Comparison of ENCODE assay signal across 24 cellular contexts in the genomic region with DNA sequence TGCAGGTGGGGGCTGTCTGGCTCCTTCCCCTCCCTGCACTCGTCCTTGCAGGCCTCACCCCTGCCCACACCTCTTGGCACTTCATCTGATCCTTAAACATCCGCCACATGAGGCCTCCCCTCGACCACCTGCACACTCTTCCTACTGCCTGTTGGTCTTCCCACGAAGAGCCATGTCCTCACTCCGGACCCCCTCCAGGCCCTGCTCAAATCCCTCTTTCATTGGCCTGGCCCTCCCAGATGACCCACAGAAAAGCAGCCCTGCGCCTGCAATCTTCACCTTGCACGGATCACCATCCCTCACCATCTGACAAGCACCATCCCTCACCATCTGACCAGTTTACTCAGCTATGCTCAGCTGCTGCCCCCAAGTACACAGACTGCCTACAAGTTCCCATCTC.
DNase-seq lines count a peak whose midpoint lies in the region; ATAC-seq and TF ChIP-seq lines count a peak whose summit lies in the region.
"Had no signal": no experiment of that assay in that cellular context is flagged by ENCODE, and none has a peak within 500 bp of the region (broad histone marks: within the 10 kb centered on the region; RNA-seq: fewer than 3 reads in every experiment).

No MANE protein-coding gene starts in this region.

- H3K27ac Mint-ChIP-seq in activated CD8-positive, alpha-beta memory T cell treated with anti-CD3 and anti-CD28 coated beads, Interleukin-2, amount 10 ng/mL, durations not matched to agents 7 days and 5 days, result no peak overlapping the region
- H3K27ac Mint-ChIP-seq in osteocyte (ENCODE audit: unreplicated experiment), result no peak overlapping the region
- H3K27ac Mint-ChIP-seq: CD4-positive, alpha-beta T cell; CD8-positive, alpha-beta memory T cell had no signal

- peak; percentile 23 for DNase-seq in activated CD8-positive, alpha-beta memory T cell treated with anti-CD3 and anti-CD28 coated beads, Interleukin-2, amount 10 ng/mL, durations not matched to agents 7 days and 5 days
- no peak for DNase-seq in activated CD8-positive, alpha-beta memory T cell treated with anti-CD3 and anti-CD28 coated beads, Interleukin-2, amount 50 U/mL, for 48 hours
- peak; percentile 13 for DNase-seq in islet precursor cell
- DNase-seq in osteocyte (ENCODE audit: extremely low spot score, unreplicated experiment), result peak; percentile 51
- no peak for DNase-seq in NCI-H1092 treated with DMSO at 0.1 percent for 48 hours (lab: John Stamatoyannopoulos, UW)
- no peak for DNase-seq in SJCRH30
- DNase-seq: 8988T; ACHN; AML-193; BE2C; CD4-positive, alpha-beta T cell; CD8-positive, alpha-beta memory T cell; DMS 273 treated with DMSO at 0.1 percent for 48 hours; DMS79; EL; GDM1; GM23248; H7 had no signal

- peaks cover 15% of the 10 kb centered on the region for H3K9me3 Mint-ChIP-seq in activated CD8-positive, alpha-beta memory T cell treated with anti-CD3 and anti-CD28 coated beads, Interleukin-2, amount 10 ng/mL, durations not matched to agents 7 days and 5 days (ENCODE audit: low read depth)
- H3K9me3 Mint-ChIP-seq in osteocyte (ENCODE audit: unreplicated experiment), result no peaks in the 10 kb centered on the region
- H3K9me3 Mint-ChIP-seq: CD4-positive, alpha-beta T cell had no signal

- H3K4me1 Mint-ChIP-seq in activated CD8-positive, alpha-beta memory T cell treated with anti-CD3 and anti-CD28 coated beads, Interleukin-2, amount 10 ng/mL, durations not matched to agents 7 days and 5 days, result peaks cover 26% of the 10 kb centered on the region
- no peaks in the 10 kb centered on the region for H3K4me1 Mint-ChIP-seq in osteocyte (ENCODE audit: unreplicated experiment)

- H3K4me3 Mint-ChIP-seq in activated CD8-positive, alpha-beta memory T cell treated with anti-CD3 and anti-CD28 coated beads, Interleukin-2, amount 10 ng/mL, durations not matched to agents 7 days and 5 days, result no peak overlapping the region
- H3K4me3 Mint-ChIP-seq in osteocyte (ENCODE audit: unreplicated experiment), result no peak overlapping the region
- H3K4me3 Mint-ChIP-seq: CD14-positive monocyte; CD4-positive, alpha-beta T cell; CD8-positive, alpha-beta memory T cell had no signal

- H3K27me3 Mint-ChIP-seq in activated CD8-positive, alpha-beta memory T cell treated with anti-CD3 and anti-CD28 coated beads, Interleukin-2, amount 10 ng/mL, durations not matched to agents 7 days and 5 days, result no peaks in the 10 kb centered on the region
- H3K27me3 Mint-ChIP-seq in osteocyte (ENCODE audit: unreplicated experiment), result peaks cover 23% of the 10 kb centered on the region
- H3K27me3 Mint-ChIP-seq: CD4-positive, alpha-beta T cell had no signal

- H3K27me3 ChIP-seq in SJCRH30, result no peaks in the 10 kb centered on the region
- H3K27me3 ChIP-seq: BE2C; BLaER1 treated with 17β-estradiol and CSF1 and Interleukin-3, amounts not matched to agents 10 nM and 100 nM had no signal

- TF ChIP-seq CTCF in osteocyte (IDR thresholded peaks at IDR 0.05), result no peak

- no peak overlapping the region for H3K27ac ChIP-seq in SJCRH30
- H3K27ac ChIP-seq: A549; BLaER1 treated with 17β-estradiol and CSF1 and Interleukin-3, amounts not matched to agents 10 nM and 100 nM; GM23248 had no signal

- no peak for ATAC-seq in activated CD8-positive, alpha-beta memory T cell treated with anti-CD3 and anti-CD28 coated beads, Interleukin-2, amount 10 ng/mL, durations not matched to agents 7 days and 5 days
- ATAC-seq in HG03342 (IDR thresholded peaks at IDR 0.05; ENCODE audit: unreplicated experiment), result no peak
- ATAC-seq: A549, GM12878, HCT116 had no signal

- peaks cover 17% of the 10 kb centered on the region for H3K36me3 Mint-ChIP-seq in activated CD8-positive, alpha-beta memory T cell treated with anti-CD3 and anti-CD28 coated beads, Interleukin-2, amount 10 ng/mL, durations not matched to agents 7 days and 5 days
- H3K36me3 Mint-ChIP-seq in osteocyte (ENCODE audit: unreplicated experiment), result no peaks in the 10 kb centered on the region

- CTCF ChIA-PET in activated CD8-positive, alpha-beta memory T cell treated with anti-CD3 and anti-CD28 coated beads, Interleukin-2, amount 10 ng/mL, durations not matched to agents 7 days and 5 days (lab: Charles Lee), result no interaction called here

- H3K4me3 ChIP-seq in SJCRH30, result no peak overlapping the region
- H3K4me3 ChIP-seq: A549; BLaER1 treated with 17β-estradiol and CSF1 and Interleukin-3, amounts not matched to agents 10 nM and 100 nM; GM12878; GM23248 had no signal

- H3K36me3 ChIP-seq in SJCRH30, result no peaks in the 10 kb centered on the region
- H3K36me3 ChIP-seq: BE2C; BLaER1 treated with 17β-estradiol and CSF1 and Interleukin-3, amounts not matched to agents 10 nM and 100 nM had no signal

- H3K4me1 ChIP-seq in SJCRH30, result no peaks in the 10 kb centered on the region
- H3K4me1 ChIP-seq: A549, BE2C had no signal

- no peaks in the 10 kb centered on the region for H3K9me3 ChIP-seq in SJCRH30 (replicated peaks)
- H3K9me3 ChIP-seq: BE2C had no signal

Comparison
In these comparisons a context has a peak if more than half of its experiments do, and no peak if none do; other contexts are left out.
1. DNase-seq: peak in activated CD8-positive, alpha-beta memory T cell treated with anti-CD3 and anti-CD28 coated beads, Interleukin-2, amount 10 ng/mL, durations not matched to agents 7 days and 5 days (single experiment), islet precursor cell (single experiment) and osteocyte (single experiment); none in activated CD8-positive, alpha-beta memory T cell treated with anti-CD3 and anti-CD28 coated beads, Interleukin-2, amount 50 U/mL, for 48 hours (single experiment), NCI-H1092 treated with DMSO at 0.1 percent for 48 hours (single experiment) and SJCRH30 (0 of 2).